Comparison of ENCODE assay signal across 18 cellular contexts in the genomic region with DNA sequence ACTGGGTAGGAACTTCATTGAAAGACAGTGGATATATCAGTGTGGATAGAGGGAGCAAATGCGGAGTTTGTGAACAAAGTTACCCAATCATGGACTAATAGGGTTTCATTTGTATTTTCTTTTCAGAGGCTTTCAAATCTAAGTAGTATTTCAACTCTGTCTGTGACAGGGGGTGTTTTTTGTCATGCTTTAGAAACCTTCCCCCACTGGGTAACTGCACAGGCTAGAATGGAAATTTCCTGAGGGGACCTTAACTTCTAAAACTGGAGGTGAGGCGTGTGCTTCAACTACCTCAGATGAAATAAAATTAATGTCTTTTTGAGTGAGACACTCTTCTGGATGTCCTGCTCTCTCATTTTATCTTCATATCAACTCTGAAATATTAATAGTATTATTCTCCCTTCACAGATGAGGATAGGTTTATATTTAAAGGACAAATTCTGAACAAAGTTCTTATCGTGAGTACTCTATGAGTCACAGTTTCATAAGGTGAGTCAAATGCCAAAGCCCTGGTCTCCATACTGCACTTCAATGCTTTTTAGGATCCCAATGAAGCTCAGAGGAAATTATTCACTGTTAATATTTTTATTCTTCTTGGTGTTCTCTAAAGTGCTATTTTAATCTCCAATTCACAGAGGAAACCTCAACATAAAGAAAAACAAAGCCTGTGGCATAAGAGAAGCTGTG.
DNase-seq lines count a peak whose midpoint lies in the region; ATAC-seq, FAIRE-seq and TF ChIP-seq lines count a peak whose summit lies in the region.
"Had no signal": no experiment of that assay in that cellular context is flagged by ENCODE, and none has a peak within 500 bp of the region (broad histone marks: within the 10 kb centered on the region; RNA-seq: fewer than 3 reads in every experiment).

No MANE protein-coding gene starts in this region.

- CTCF ChIA-PET in MCF 10A (lab: Yijun Ruan, JAX): no interaction called here

- H3K27ac Mint-ChIP-seq in MCF 10A (ENCODE audit: low read depth, unreplicated experiment): no peak overlapping the region
- no peak overlapping the region for H3K27ac Mint-ChIP-seq in CD14-positive monocyte
- H3K27ac Mint-ChIP-seq: CD4-positive, CD25-positive, alpha-beta regulatory T cell had no signal

- no TSS peak for BruUV-seq in MCF 10A (replicated peaks; lab: Mats Ljungman, UMichigan)

- H3K4me3 ChIP-seq in breast epithelium: no peak overlapping the region
- H3K4me3 ChIP-seq in bronchial epithelial cell (ENCODE audit: low read depth, low read length): no peak overlapping the region
- no peak overlapping the region for H3K4me3 ChIP-seq in keratinocyte (ENCODE audit: control insufficient read depth in 2 of 3, extremely low read depth in 1 of 3, insufficient read depth in 2 of 3, low read depth in 1 of 3, low read length in 3 of 3)
- H3K4me3 ChIP-seq: BLaER1, GM12878, GM23248 had no signal

- peaks cover 8% of the 10 kb centered on the region for H3K9me3 Mint-ChIP-seq in MCF 10A (ENCODE audit: unreplicated experiment)
- H3K9me3 Mint-ChIP-seq in CD14-positive monocyte: peaks cover 0 to 14% (median 5%) of the 10 kb centered on the region in 7 donors

- H2AFZ ChIP-seq in keratinocyte (ENCODE audit: control insufficient read depth, low read length): no peak overlapping the region
- H2AFZ ChIP-seq: GM23248 had no signal

- no peak overlapping the region for H3K4me2 ChIP-seq in keratinocyte (ENCODE audit: control insufficient read depth, extremely low read depth, insufficient read depth, low read depth, low read length)
- H3K4me2 ChIP-seq: BLaER1 had no signal

- no peak for ATAC-seq in left lobe of liver
- ATAC-seq: GM12878 had no signal

- H3K4me3 Mint-ChIP-seq in MCF 10A (ENCODE audit: unreplicated experiment) (no peak overlapping the region), CD14-positive monocyte (no peak overlapping the region)
- H3K4me3 Mint-ChIP-seq: CD4-positive, CD25-positive, alpha-beta regulatory T cell had no signal

- H3K9me3 ChIP-seq in breast epithelium (no peaks in the 10 kb centered on the region), keratinocyte (ENCODE audit: control insufficient read depth, low read depth, low read length) (no peaks in the 10 kb centered on the region)
- H3K9me3 ChIP-seq: BLaER1 had no signal

- H3K9ac ChIP-seq in keratinocyte (ENCODE audit: control insufficient read depth, extremely low read depth, insufficient read depth, low read length): no peak overlapping the region
- H3K9ac ChIP-seq: BLaER1, GM23248 had no signal

- no peaks in the 10 kb centered on the region for H3K79me2 ChIP-seq in keratinocyte (ENCODE audit: control insufficient read depth, insufficient read depth, low read length)

- H3K27me3 ChIP-seq in breast epithelium (no peaks in the 10 kb centered on the region), bronchial epithelial cell (ENCODE audit: control insufficient read depth, insufficient read depth, low read length) (no peaks in the 10 kb centered on the region), keratinocyte (ENCODE audit: control insufficient read depth, extremely low read depth, insufficient read depth, low read length) (no peaks in the 10 kb centered on the region)
- H3K27me3 ChIP-seq: BLaER1 had no signal

- H3K4me1 ChIP-seq in breast epithelium: no peaks in the 10 kb centered on the region
- peaks cover 5% of the 10 kb centered on the region for H3K4me1 ChIP-seq in keratinocyte (ENCODE audit: control insufficient read depth, extremely low read depth, insufficient read depth, low read length)
- H3K4me1 ChIP-seq: BLaER1 had no signal

- no peaks in the 10 kb centered on the region for H3K4me1 Mint-ChIP-seq in MCF 10A (ENCODE audit: insufficient read depth, unreplicated experiment)
- no peaks in the 10 kb centered on the region for H3K4me1 Mint-ChIP-seq in CD14-positive monocyte
- H3K4me1 Mint-ChIP-seq: CD4-positive, CD25-positive, alpha-beta regulatory T cell had no signal

- TF ChIP-seq POLR2A in breast epithelium (IDR thresholded peaks at IDR 0.05): no peak

- no peaks in the 10 kb centered on the region for H4K20me1 ChIP-seq in keratinocyte (ENCODE audit: control insufficient read depth, extremely low read depth, insufficient read depth, low read length)
- H4K20me1 ChIP-seq: BLaER1 had no signal

- intact Hi-C loops in MCF 10A (cut with micrococcal nuclease) (no loop called here), breast epithelium (cut with DNase I; ENCODE audit: low total_unique reads) (no loop called here), CD14-positive monocyte (cut with micrococcal nuclease) (no loop called here)

- H3K27me3 Mint-ChIP-seq in MCF 10A (ENCODE audit: insufficient read depth, unreplicated experiment) (no peaks in the 10 kb centered on the region), CD14-positive monocyte (ENCODE audit: low read depth in 3 of 3) (peaks cover 0 to 3% (median 0%) of the 10 kb centered on the region in 3 donors)
- H3K27me3 Mint-ChIP-seq: CD4-positive, CD25-positive, alpha-beta regulatory T cell had no signal

- no peaks in the 10 kb centered on the region for H3K36me3 Mint-ChIP-seq in MCF 10A (ENCODE audit: insufficient read depth, unreplicated experiment)
- H3K36me3 Mint-ChIP-seq in CD14-positive monocyte: no peaks in the 10 kb centered on the region
- H3K36me3 Mint-ChIP-seq: CD4-positive, CD25-positive, alpha-beta regulatory T cell had no signal

- dilution Hi-C loops in keratinocyte (cut with MboI; ENCODE audit: extremely low pct_ligation_motif_present, low sequenced_read_pairs): no loop called here

- DNase-seq in MCF 10A (ENCODE audit: unreplicated experiment) (peak; percentile 56), breast epithelium (ENCODE audit: low spot score in 2 of 2) (no peak), bronchial epithelial cell (ENCODE audit: low read depth) (peak; percentile 3), keratinocyte (ENCODE audit: low read depth, low spot score) (no peak), NCI-H2029 (lab: John Stamatoyannopoulos, UW) (no peak), CD14-positive monocyte (ENCODE audit: low spot score) (no peak), left lobe of liver (ENCODE audit: low spot score) (no peak)
- DNase-seq in activated CD4-positive, alpha-beta T cell treated with anti-CD3 and anti-CD28 coated beads, Interleukin-2, amount 50 U/mL, for 4 hours: no peak
- DNase-seq: AML-193; Calu3; CD4-positive, CD25-positive, alpha-beta regulatory T cell; DMS 273 treated with DMSO at 0.1 percent for 48 hours; GM23248 had no signal

- POLR2A ChIA-PET in MCF 10A (lab: Yijun Ruan, JAX): no interaction called here

- no peak overlapping the region for H3K27ac ChIP-seq in breast epithelium
- peak overlapping the region; percentile 31 for H3K27ac ChIP-seq in keratinocyte (ENCODE audit: control insufficient read depth, insufficient read depth, low read length)
- H3K27ac ChIP-seq: 22Rv1, BLaER1, GM23248 had no signal

- FAIRE-seq in bronchial epithelial cell (lab: Jason Lieb, UNC) (no peak), keratinocyte (lab: Jason Lieb, UNC) (no peak)
- FAIRE-seq: GM12878, GM18507, H54 had no signal

- no peaks in the 10 kb centered on the region for H3K9me1 ChIP-seq in keratinocyte (ENCODE audit: control insufficient read depth, extremely low read depth, insufficient read depth, low read length)

- TF ChIP-seq CTCF in MCF 10A (IDR thresholded peaks at IDR 0.05; ENCODE audit: unreplicated experiment) (no peak), breast epithelium (IDR thresholded peaks at IDR 0.05) (no peak), bronchial epithelial cell (IDR thresholded peaks at IDR 0.05; ENCODE audit: insufficient read depth, low read length, severe bottlenecking) (no peak), keratinocyte (optimal IDR thresholded peaks at IDR 0.05 in 1 of 3, IDR thresholded peaks at IDR 0.05 in 1 of 3, conservative IDR thresholded peaks at IDR 0.05 in 1 of 3; ENCODE audit: extremely low read depth in 1 of 3, insufficient read depth in 2 of 3, low read length in 3 of 3) (no peak), CD14-positive monocyte (IDR thresholded peaks at IDR 0.05) (no peak)

- no peaks in the 10 kb centered on the region for H3K36me3 ChIP-seq in breast epithelium
- no peaks in the 10 kb centered on the region for H3K36me3 ChIP-seq in bronchial epithelial cell (ENCODE audit: control insufficient read depth, insufficient read depth, low read length)
- H3K36me3 ChIP-seq in keratinocyte (ENCODE audit: control insufficient read depth in 2 of 2, extremely low read depth in 1 of 2, insufficient read depth in 2 of 2, low read length in 2 of 2): no peaks in the 10 kb centered on the region
- H3K36me3 ChIP-seq: BLaER1 had no signal

Comparison
In these comparisons a context has a peak if more than half of its experiments do, and no peak if none do; other contexts are left out.
1. DNase-seq: peak in MCF 10A (single experiment) and bronchial epithelial cell (single experiment); none in breast epithelium (0 of 2), keratinocyte (single experiment), NCI-H2029 (single experiment), CD14-positive monocyte (single experiment), activated CD4-positive, alpha-beta T cell treated with anti-CD3 and anti-CD28 coated beads, Interleukin-2, amount 50 U/mL, for 4 hours (0 of 2) and left lobe of liver (single experiment).